Comparison of ENCODE assay signal across 9 cellular contexts in genomic region chr3:178084938-178085816, GRCh38.
DNase-seq lines count a peak whose midpoint lies in the region; ATAC-seq and TF ChIP-seq lines count a peak whose summit lies in the region.
"Had no signal": no experiment of that assay in that cellular context is flagged by ENCODE, and none has a peak within 500 bp of the region (broad histone marks: within the 10 kb centered on the region; RNA-seq: fewer than 3 reads in every experiment).

No MANE protein-coding gene starts in this region.

- DNase-seq in DMS 273 (lab: John Stamatoyannopoulos, UW; ENCODE audit: unreplicated experiment) (peak; percentile 93), NCI-H2107 (lab: John Stamatoyannopoulos, UW) (peak; percentile 83), neural crest cell (ENCODE audit: low read depth, low spot score) (peak; percentile 60), upper lobe of left lung (peak in 1 of 2 donors; percentile 53), GM19238 (ENCODE audit: insufficient read length, low spot score) (no peak)
- DNase-seq in activated T-cell treated with anti-CD3 and anti-CD28 coated beads, Interleukin-2, amount 50 U/mL, for 1 hour = peak; percentile 29

- H3K4me3 ChIP-seq in gastroesophageal sphincter = no peak overlapping the region
- H3K4me3 ChIP-seq in upper lobe of left lung = no peak overlapping the region
- H3K4me3 ChIP-seq: HAP-1 had no signal

- H3K9me3 ChIP-seq in gastroesophageal sphincter (no peaks in the 10 kb centered on the region), upper lobe of left lung (no peaks in the 10 kb centered on the region)
- H3K9me3 ChIP-seq: HAP-1 had no signal

- no peaks in the 10 kb centered on the region for H3K27me3 Mint-ChIP-seq in neural crest cell (ENCODE audit: low read depth)

- 6 to 34% methylated on average over 2 to 4 of the region's 6 CpGs for WGBS in gastroesophageal sphincter (ENCODE audit: low coverage in 1 of 2), 2 donors
- WGBS in upper lobe of left lung, 2 donors = 34 to 44% methylated on average over 6 of the region's 6 CpGs

- ATAC-seq in gastroesophageal sphincter (peak; percentile 86), upper lobe of left lung (ENCODE audit: low FRiP score in 2 of 2) (peak; percentile 59 to 78), HG02759 (IDR thresholded peaks at IDR 0.05; ENCODE audit: unreplicated experiment) (no peak)

- TF ChIP-seq EP300 in gastroesophageal sphincter (IDR thresholded peaks at IDR 0.05) (no peak), upper lobe of left lung (IDR thresholded peaks at IDR 0.05) (peak in 1 of 4 donors; percentile 8)

- no peaks in the 10 kb centered on the region for H3K9me3 Mint-ChIP-seq in neural crest cell

- H3K4me1 Mint-ChIP-seq in neural crest cell = peaks cover 53% of the 10 kb centered on the region

- TF ChIP-seq POLR2A in gastroesophageal sphincter (IDR thresholded peaks at IDR 0.05) (no peak), upper lobe of left lung (IDR thresholded peaks at IDR 0.05) (no peak)

- no peak for TF ChIP-seq CTCF in gastroesophageal sphincter (IDR thresholded peaks at IDR 0.05)
- no peak for TF ChIP-seq CTCF in neural crest cell (conservative IDR thresholded peaks at IDR 0.05)
- TF ChIP-seq CTCF in upper lobe of left lung (IDR thresholded peaks at IDR 0.05) = no peak

- H3K27ac Mint-ChIP-seq in neural crest cell (ENCODE audit: unreplicated experiment) = peak overlapping the region; percentile 96

- peak overlapping the region; percentile 70 for H3K4me3 Mint-ChIP-seq in neural crest cell

- peak overlapping the region; percentile 59 to 78 (median 70) for H3K27ac ChIP-seq in gastroesophageal sphincter
- H3K27ac ChIP-seq in upper lobe of left lung = peak overlapping the region in 1 of 4 donors; percentile 62

- H3K36me3 ChIP-seq in gastroesophageal sphincter (no peaks in the 10 kb centered on the region), upper lobe of left lung (no peaks in the 10 kb centered on the region)
- H3K36me3 ChIP-seq: HAP-1 had no signal

- H3K4me1 ChIP-seq in gastroesophageal sphincter (peaks cover 21 to 56% (median 25%) of the 10 kb centered on the region in 3 donors), upper lobe of left lung (peaks cover 8 to 21% (median 16%) of the 10 kb centered on the region in 4 donors)
- H3K4me1 ChIP-seq: HAP-1 had no signal

- H3K36me3 Mint-ChIP-seq in neural crest cell (ENCODE audit: low read depth) = no peaks in the 10 kb centered on the region

- H3K27me3 ChIP-seq in gastroesophageal sphincter = no peaks in the 10 kb centered on the region
- no peaks in the 10 kb centered on the region for H3K27me3 ChIP-seq in upper lobe of left lung
